12 cellular contexts compared by ENCODE assay signal in genomic region chr13:29918845-29919244, GRCh38.
DNase-seq lines count a peak whose midpoint lies in the region; ATAC-seq, FAIRE-seq and TF ChIP-seq lines count a peak whose summit lies in the region.
"Had no signal": no experiment of that assay in that cellular context is flagged by ENCODE, and none has a peak within 500 bp of the region (broad histone marks: within the 10 kb centered on the region; RNA-seq: fewer than 3 reads in every experiment).

No MANE protein-coding gene starts in this region.

- in situ Hi-C loops in HepG2 (cut with HindIII; ENCODE audit: extremely low pct_ligation_motif_present, low pct_unique_long_range_greater_than_20kb) (no loop called here), astrocyte of the spinal cord (cut with HindIII; ENCODE audit: low sequenced_read_pairs) (loop anchor here (25.0 kb wide), 1 partner anchor 193 kb away; no protein-coding TSS in a partner anchor)

- H3K79me2 ChIP-seq in HepG2 (ENCODE audit: insufficient read depth, low read length) (no peaks in the 10 kb centered on the region), keratinocyte (ENCODE audit: control insufficient read depth, insufficient read depth, low read length) (no peaks in the 10 kb centered on the region)

- H3K9ac ChIP-seq in liver (ENCODE audit: low read depth in 1 of 2, low read length in 2 of 2) (no peak overlapping the region), HepG2 (ENCODE audit: insufficient read depth, low read depth, low read length) (no peak overlapping the region), keratinocyte (ENCODE audit: control insufficient read depth, extremely low read depth, insufficient read depth, low read length) (no peak overlapping the region)

- H3K27me3 ChIP-seq in liver (ENCODE audit: control insufficient read depth in 4 of 4, insufficient read depth in 4 of 4, low read length in 3 of 4) (no peaks in the 10 kb centered on the region), HepG2 (ENCODE audit: control insufficient read depth in 1 of 2, insufficient read depth in 2 of 2, low read length in 2 of 2) (no peaks in the 10 kb centered on the region; a peak in 1 of 5 replicates), keratinocyte (ENCODE audit: control insufficient read depth, extremely low read depth, insufficient read depth, low read length) (no peaks in the 10 kb centered on the region)
- H3K27me3 ChIP-seq: heart left ventricle had no signal

- CTCF ChIA-PET in HepG2 (lab: Yijun Ruan, JAX; ENCODE audit: low intra/inter-chr PET ratio, low total read pairs), result no interaction called here

- H3K4me1 ChIP-seq in liver (ENCODE audit: control insufficient read depth in 4 of 4, insufficient read depth in 4 of 4, low read length in 3 of 4) (peaks cover 14 to 36% (median 19%) of the 10 kb centered on the region in 4 donors), HepG2 (ENCODE audit: insufficient read depth, low read length) (peaks cover 52% of the 10 kb centered on the region), keratinocyte (ENCODE audit: control insufficient read depth, extremely low read depth, insufficient read depth, low read length) (peaks cover 32% of the 10 kb centered on the region)

- TF ChIP-seq EP300 in HepG2 (IDR thresholded peaks at IDR 0.05; ENCODE audit: low read depth in 2 of 2, low read length in 2 of 2), result no peak
- TF ChIP-seq EP300 in HepG2 (CRISPR knock-in tag; IDR thresholded peaks at IDR 0.05; ENCODE audit: borderline replicate concordance), result no peak

- TF ChIP-seq RAD21 in liver (IDR thresholded peaks at IDR 0.05) (peak; percentile 10 to 15), HepG2 (CRISPR knock-in tag; IDR thresholded peaks at IDR 0.05) (no peak)

- ATAC-seq in HepG2 (no peak), GM21360 (IDR thresholded peaks at IDR 0.05; ENCODE audit: unreplicated experiment) (no peak), GM18498 (IDR thresholded peaks at IDR 0.05; ENCODE audit: unreplicated experiment) (no peak)
- ATAC-seq: heart left ventricle had no signal

- WGBS in liver, result 35% methylated on average over 4 of the region's 4 CpGs
- 82% methylated on average over 4 of the region's 4 CpGs for WGBS in HepG2 (ENCODE audit: low lambda C conversion rate)

- H4K20me1 ChIP-seq in HepG2 (ENCODE audit: insufficient read depth, low read length) (no peaks in the 10 kb centered on the region), keratinocyte (ENCODE audit: control insufficient read depth, extremely low read depth, insufficient read depth, low read length) (no peaks in the 10 kb centered on the region)

- intact Hi-C loops in HepG2 (cut with micrococcal nuclease; ENCODE audit: unreplicated experiment), result no loop called here

- dilution Hi-C loops in keratinocyte (cut with MboI; ENCODE audit: extremely low pct_ligation_motif_present, low sequenced_read_pairs), result no loop called here

- TF ChIP-seq CTCF in liver (IDR thresholded peaks at IDR 0.05; ENCODE audit: low read depth, low read length, missing input control) (no peak), HepG2 (CRISPR knock-in tag; IDR thresholded peaks at IDR 0.05) (no peak), astrocyte of the spinal cord (IDR thresholded peaks at IDR 0.05; ENCODE audit: low read depth, low read length) (no peak), keratinocyte (optimal IDR thresholded peaks at IDR 0.05 in 1 of 3, IDR thresholded peaks at IDR 0.05 in 1 of 3, conservative IDR thresholded peaks at IDR 0.05 in 1 of 3; ENCODE audit: extremely low read depth in 1 of 3, insufficient read depth in 2 of 3, low read length in 3 of 3) (no peak)

- POLR2A ChIA-PET in HepG2 (lab: Yijun Ruan, JAX), result no interaction called here

- no peak overlapping the region for H2AFZ ChIP-seq in HepG2 (ENCODE audit: low read length)
- H2AFZ ChIP-seq in keratinocyte (ENCODE audit: control insufficient read depth, low read length), result no peak overlapping the region

- TF ChIP-seq POLR2A in HepG2 (IDR thresholded peaks at IDR 0.05; ENCODE audit: insufficient read depth in 1 of 2, low read depth in 2 of 2, low read length in 2 of 2), result no peak

- H3K4me2 ChIP-seq in HepG2 (ENCODE audit: low read depth, low read length) (no peak overlapping the region), keratinocyte (ENCODE audit: control insufficient read depth, extremely low read depth, insufficient read depth, low read depth, low read length) (peak overlapping the region; percentile 70)

- H3K9me3 ChIP-seq in liver (ENCODE audit: control insufficient read depth in 4 of 4, low read length in 3 of 4) (no peaks in the 10 kb centered on the region), HepG2 (ENCODE audit: low read length) (no peaks in the 10 kb centered on the region), keratinocyte (ENCODE audit: control insufficient read depth, low read depth, low read length) (no peaks in the 10 kb centered on the region)
- H3K9me3 ChIP-seq: heart left ventricle had no signal

- no peaks in the 10 kb centered on the region for H3K9me1 ChIP-seq in keratinocyte (ENCODE audit: control insufficient read depth, extremely low read depth, insufficient read depth, low read length)

- BruUV-seq in HepG2 (replicated peaks; lab: Mats Ljungman, UMichigan), result no TSS peak

- H3K36me3 ChIP-seq in liver (ENCODE audit: control insufficient read depth in 4 of 4, insufficient read depth in 3 of 4, low read depth in 1 of 4, low read length in 3 of 4) (no peaks in the 10 kb centered on the region), HepG2 (replicated peaks in 1 of 2; ENCODE audit: control insufficient read depth in 1 of 2, insufficient read depth in 2 of 2, low read length in 2 of 2) (no peaks in the 10 kb centered on the region), keratinocyte (ENCODE audit: control insufficient read depth in 2 of 2, extremely low read depth in 1 of 2, insufficient read depth in 2 of 2, low read length in 2 of 2) (no peaks in the 10 kb centered on the region)
- H3K36me3 ChIP-seq: heart left ventricle had no signal

- no peak for DNase-seq in HepG2 (ENCODE audit: low spot score)
- peak; percentile 92 for DNase-seq in astrocyte of the spinal cord (ENCODE audit: low read depth, low spot score)
- no peak for DNase-seq in keratinocyte (ENCODE audit: low read depth, low spot score)
- no peak for DNase-seq in NCI-H748 (lab: John Stamatoyannopoulos, UW; ENCODE audit: unreplicated experiment)
- no peak for DNase-seq in SK-N-DZ (ENCODE audit: low spot score)
- DNase-seq: activated effector memory CD4-positive, alpha-beta T cell treated with anti-CD3 and anti-CD28 coated beads, Interleukin-2, amount 50 U/mL, for 16 hours; heart left ventricle; stimulated activated CD4-positive, alpha-beta T cell treated with anti-CD3 and anti-CD28 coated beads, Interleukin-4, amount 100 ng/mL, for 4 hours had no signal

- H3K4me3 ChIP-seq in liver (ENCODE audit: low read depth in 1 of 3, low read length in 3 of 3), result no peak overlapping the region
- no peak overlapping the region for H3K4me3 ChIP-seq in HepG2 (replicated peaks in 1 of 3; ENCODE audit: insufficient read depth in 1 of 3, low read depth in 2 of 3, low read length in 3 of 3)
- no peak overlapping the region for H3K4me3 ChIP-seq in astrocyte of the spinal cord (ENCODE audit: low read depth, low read length)
- H3K4me3 ChIP-seq in keratinocyte (ENCODE audit: control insufficient read depth in 2 of 3, extremely low read depth in 1 of 3, insufficient read depth in 2 of 3, low read depth in 1 of 3, low read length in 3 of 3), result no peak overlapping the region
- H3K4me3 ChIP-seq: heart left ventricle, lung had no signal

- H3K27ac ChIP-seq in liver (ENCODE audit: low read depth in 1 of 2, low read length in 2 of 2), result peak overlapping the region; percentile 38 to 49
- H3K27ac ChIP-seq in HepG2 (ENCODE audit: extremely low read length, insufficient read depth, low read length), result no peak overlapping the region
- no peak overlapping the region for H3K27ac ChIP-seq in keratinocyte (ENCODE audit: control insufficient read depth, insufficient read depth, low read length)
- H3K27ac ChIP-seq: heart left ventricle had no signal

- no peak for FAIRE-seq in HepG2 (lab: Jason Lieb, UNC)
- FAIRE-seq in keratinocyte (lab: Jason Lieb, UNC), result peak; percentile 57

TF ChIP-seq in liver, 16 proteins besides CTCF, POLR2A, EP300 and RAD21 (continues in another document):
- TF ChIP-seq JUND (IDR thresholded peaks at IDR 0.05) (peak in 1 of 2 donors; percentile 24), FOXA1 (IDR thresholded peaks at IDR 0.05) (peak; percentile 62), FOXA2 (IDR thresholded peaks at IDR 0.05) (peak; percentile 56), YY1 (IDR thresholded peaks at IDR 0.05) (no peak)

TF ChIP-seq in HepG2, 621 proteins besides CTCF, POLR2A, EP300 and RAD21 (continues in another document):
- TF ChIP-seq MIXL1 (CRISPR knock-in tag; IDR thresholded peaks at IDR 0.05) (no peak), ZNF331 (CRISPR knock-in tag; IDR thresholded peaks at IDR 0.05) (no peak), GFI1 (CRISPR knock-in tag; IDR thresholded peaks at IDR 0.05; ENCODE audit: borderline replicate concordance) (no peak), GABPB1 (CRISPR knock-in tag; IDR thresholded peaks at IDR 0.05) (no peak), ZFP91 (CRISPR knock-in tag; IDR thresholded peaks at IDR 0.05; ENCODE audit: borderline replicate concordance) (no peak), ZBTB26 (CRISPR knock-in tag; IDR thresholded peaks at IDR 0.05; ENCODE audit: borderline replicate concordance) (no peak), ZNF121 (CRISPR knock-in tag; IDR thresholded peaks at IDR 0.05) (no peak), ZSCAN9 (CRISPR knock-in tag; IDR thresholded peaks at IDR 0.05; ENCODE audit: borderline replicate concordance) (no peak), ZNF841 (CRISPR knock-in tag; IDR thresholded peaks at IDR 0.05; ENCODE audit: borderline replicate concordance) (no peak)

Comparison
In these comparisons a context has a peak if more than half of its experiments do, and no peak if none do; other contexts are left out.
1. H3K27ac ChIP-seq: peak in liver (2 of 2); none in HepG2 (single experiment) and keratinocyte (single experiment).